In genomic region chr1:209416009-209416408, GRCh38 we compare ENCODE assay signal across 17 cellular contexts.
DNase-seq lines count a peak whose midpoint lies in the region; ATAC-seq, FAIRE-seq and TF ChIP-seq lines count a peak whose summit lies in the region.
"Had no signal": no experiment of that assay in that cellular context is flagged by ENCODE, and none has a peak within 500 bp of the region (broad histone marks: within the 10 kb centered on the region; RNA-seq: fewer than 3 reads in every experiment).

No MANE protein-coding gene starts in this region.

- H3K36me3 Mint-ChIP-seq in progenitor cell of endocrine pancreas (ENCODE audit: insufficient read depth), result no peaks in the 10 kb centered on the region

- H3K27ac Mint-ChIP-seq in progenitor cell of endocrine pancreas, result no peak overlapping the region

- H3K36me3 ChIP-seq in HCT116 (ENCODE audit: control insufficient read depth in 1 of 2, insufficient read depth in 2 of 2, low read length in 2 of 2) (no peaks in the 10 kb centered on the region), esophagus (ENCODE audit: control insufficient read depth in 2 of 2, insufficient read depth in 2 of 2, low read length in 1 of 2) (no peaks in the 10 kb centered on the region), prostate gland (no peaks in the 10 kb centered on the region), pancreas (no peaks in the 10 kb centered on the region)
- H3K36me3 ChIP-seq: BLaER1 had no signal

- H3K27ac ChIP-seq in HCT116 (ENCODE audit: low read depth, low read length) (no peak overlapping the region), esophagus (ENCODE audit: low read depth in 2 of 2, low read length in 1 of 2) (peak overlapping the region; percentile 89), prostate gland (no peak overlapping the region), pancreas (no peak overlapping the region)
- H3K27ac ChIP-seq: BLaER1 had no signal

- H3K27me3 Mint-ChIP-seq in progenitor cell of endocrine pancreas, result peaks cover 14% of the 10 kb centered on the region

- no peaks in the 10 kb centered on the region for H3K27me3 ChIP-seq in HCT116 (ENCODE audit: insufficient read depth, low read length)
- H3K27me3 ChIP-seq in esophagus (ENCODE audit: control insufficient read depth in 1 of 2, insufficient read depth in 2 of 2, low read length in 2 of 2), result no peaks in the 10 kb centered on the region
- no peaks in the 10 kb centered on the region for H3K27me3 ChIP-seq in prostate gland (replicated peaks; ENCODE audit: insufficient read depth)
- no peaks in the 10 kb centered on the region for H3K27me3 ChIP-seq in pancreas
- H3K27me3 ChIP-seq: BLaER1 had no signal

- DNase-seq in HCT116 (ENCODE audit: low read depth, low spot score) (no peak), RCC 7860 (ENCODE audit: low spot score) (peak; percentile 98), prostate gland (ENCODE audit: low spot score) (peak; percentile 89), pancreas (no peak), progenitor cell of endocrine pancreas (ENCODE audit: low spot score, unreplicated experiment) (no peak), GM12892 (ENCODE audit: insufficient read length) (no peak), NCI-H2029 treated with DMSO at 0.1 percent for 48 hours (lab: John Stamatoyannopoulos, UW) (no peak)
- DNase-seq: activated CD4-positive, alpha-beta T cell treated with anti-CD3 and anti-CD28 coated beads, Interleukin-2, amount 50 U/mL, for 1 hour; GF-D8; hippocampal formation; midbrain; NCI-H187 treated with DMSO at 0.1 percent for 48 hours; stimulated activated CD4-positive, alpha-beta T cell treated with anti-CD3 and anti-CD28 coated beads, Interleukin-4, amount 100 ng/mL, for 1 hour; stimulated activated naive CD4-positive, alpha-beta T cell; T-helper 1 cell had no signal

- H3K9me3 ChIP-seq in HCT116 (ENCODE audit: control insufficient read depth in 1 of 2, insufficient read depth in 1 of 2, low read depth in 1 of 2, low read length in 2 of 2) (no peaks in the 10 kb centered on the region), esophagus (ENCODE audit: control insufficient read depth in 2 of 2, insufficient read depth in 1 of 2, low read depth in 1 of 2, low read length in 1 of 2) (no peaks in the 10 kb centered on the region), prostate gland (no peaks in the 10 kb centered on the region), pancreas (no peaks in the 10 kb centered on the region)
- H3K9me3 ChIP-seq: BLaER1 had no signal

- H3K9ac ChIP-seq in HCT116 (ENCODE audit: low read length), result no peak overlapping the region
- H3K9ac ChIP-seq: BLaER1 had no signal

- TF ChIP-seq POLR2A in HCT116 (IDR thresholded peaks at IDR 0.05; ENCODE audit: borderline replicate concordance, extremely low read depth, insufficient read depth, insufficient read length) (no peak), prostate gland (IDR thresholded peaks at IDR 0.05) (no peak), GM12892 (IDR thresholded peaks at IDR 0.05; ENCODE audit: low read depth, low read length) (no peak)

- CTCF ChIA-PET in HCT116 (lab: Charles Lee), result no interaction called here

- RAD21 ChIA-PET in HCT116 (lab: Charles Lee; ENCODE audit: low non-redundant PET in 1 of 2, low total read pairs in 2 of 2, uncharacterized antibody in 2 of 2, unreplicated experiment in 2 of 2), result no interaction called here

- H3K9me3 Mint-ChIP-seq in progenitor cell of endocrine pancreas (ENCODE audit: low read depth), result no peaks in the 10 kb centered on the region

- no peaks in the 10 kb centered on the region for H3K9me2 ChIP-seq in HCT116 (ENCODE audit: insufficient read depth)

- H3K4me1 ChIP-seq in HCT116 (ENCODE audit: control insufficient read depth in 1 of 2, insufficient read depth in 2 of 2, low read length in 2 of 2) (peaks cover 0 to 17% of the 10 kb centered on the region in 2 experiments; a peak in 2 of 4 replicates), esophagus (ENCODE audit: control insufficient read depth in 2 of 2, insufficient read depth in 2 of 2, low read length in 1 of 2) (peaks cover 0 to 21% of the 10 kb centered on the region in 2 donors), prostate gland (replicated peaks) (no peaks in the 10 kb centered on the region), pancreas (peaks cover 0 to 7% (median 0%) of the 10 kb centered on the region in 3 donors)
- H3K4me1 ChIP-seq: BLaER1 had no signal

- no peak for TF ChIP-seq RAD21 in HCT116 (IDR thresholded peaks at IDR 0.05; ENCODE audit: low read depth)

- 29 to 44% methylated on average over 2 of the region's 2 CpGs for WGBS in esophagus, 2 donors
- WGBS in prostate gland, result 25% methylated on average over 2 of the region's 2 CpGs
- 52 to 55% methylated on average over 2 of the region's 2 CpGs for WGBS in pancreas, 2 donors

- TF ChIP-seq CTCF in HCT116 (IDR thresholded peaks at IDR 0.05 in 2 of 3, conservative IDR thresholded peaks at IDR 0.05 in 1 of 3; ENCODE audit: borderline replicate concordance in 1 of 3, insufficient read depth in 1 of 3, low read depth in 2 of 3, low read length in 2 of 3) (no peak), prostate gland (IDR thresholded peaks at IDR 0.05) (peak in 1 of 4 experiments; percentile 12), pancreas (IDR thresholded peaks at IDR 0.05) (no peak), progenitor cell of endocrine pancreas (IDR thresholded peaks at IDR 0.05; ENCODE audit: unreplicated experiment) (no peak)

- intact Hi-C loops in HCT116 (cut with micrococcal nuclease) (no loop called here), prostate gland (cut with DNase I) (no loop called here), pancreas (cut with DNase I) (no loop called here)

- no peaks in the 10 kb centered on the region for H3K4me1 Mint-ChIP-seq in progenitor cell of endocrine pancreas (ENCODE audit: low read depth)

- POLR2A ChIA-PET in HCT116 (lab: Charles Lee), result no interaction called here

- no peak overlapping the region for H2AFZ ChIP-seq in HCT116 (ENCODE audit: low read depth, low read length, poor library complexity, severe bottlenecking)

- no TSS peak for BruUV-seq in HCT116 (replicated peaks; lab: Mats Ljungman, UMichigan)

- H4K20me1 ChIP-seq in HCT116 (ENCODE audit: insufficient read depth), result no peaks in the 10 kb centered on the region
- H4K20me1 ChIP-seq: BLaER1 had no signal

- H3K4me3 ChIP-seq in HCT116 (replicated peaks in 1 of 2; ENCODE audit: low read depth in 1 of 2, low read length in 2 of 2), result no peak overlapping the region
- no peak overlapping the region for H3K4me3 ChIP-seq in esophagus (ENCODE audit: low read depth in 1 of 2, low read length in 2 of 2)
- no peak overlapping the region for H3K4me3 ChIP-seq in prostate gland
- H3K4me3 ChIP-seq in pancreas, result no peak overlapping the region
- H3K4me3 ChIP-seq: BLaER1 had no signal

- H3K4me2 ChIP-seq in HCT116 (ENCODE audit: low read length), result peak overlapping the region; percentile 32; the same call in 1 of the 2 replicates
- H3K4me2 ChIP-seq: BLaER1 had no signal

- FAIRE-seq in RCC 7860 (lab: Jason Lieb, UNC) (peak; percentile 95), pancreas (lab: Jason Lieb, UNC) (no peak), GM12892 (lab: Jason Lieb, UNC) (no peak)

- no peaks in the 10 kb centered on the region for H3K79me2 ChIP-seq in HCT116 (ENCODE audit: insufficient read depth, low read length)

- no peak overlapping the region for H3K4me3 Mint-ChIP-seq in progenitor cell of endocrine pancreas (ENCODE audit: low read depth)

- ATAC-seq in HCT116 (peak; percentile 59; the same call in 1 of the 2 replicates), pancreas (no peak)

TF ChIP-seq in HCT116, 20 proteins besides CTCF, POLR2A, EP300 and RAD21:
- no peak for TF ChIP-seq SRF (IDR thresholded peaks at IDR 0.05; ENCODE audit: low read depth)
- no peak for TF ChIP-seq YY1 (IDR thresholded peaks at IDR 0.05; ENCODE audit: extremely low read depth, insufficient replicate concordance, low read depth, low read length)
- no peak for TF ChIP-seq TCF7L2 (IDR thresholded peaks at IDR 0.05; ENCODE audit: borderline replicate concordance, extremely low read depth, insufficient read depth, insufficient read length)
- no peak for TF ChIP-seq EGR1 (IDR thresholded peaks at IDR 0.05; ENCODE audit: low read depth)
- TF ChIP-seq EZH2 (IDR thresholded peaks at IDR 0.05), result no peak
- no peak for TF ChIP-seq CBX3 (IDR thresholded peaks at IDR 0.05; ENCODE audit: low read depth)
- no peak for TF ChIP-seq CEBPB (IDR thresholded peaks at IDR 0.05; ENCODE audit: low read depth)
- TF ChIP-seq, protein P1, sequence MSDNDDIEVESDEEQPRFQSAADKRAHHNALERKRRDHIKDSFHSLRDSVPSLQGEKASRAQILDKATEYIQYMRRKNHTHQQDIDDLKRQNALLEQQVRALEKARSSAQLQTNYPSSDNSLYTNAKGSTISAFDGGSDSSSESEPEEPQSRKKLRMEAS (IDR thresholded peaks at IDR 0.05), result no peak
- TF ChIP-seq REST (IDR thresholded peaks at IDR 0.05; ENCODE audit: low read depth), result no peak
- no peak for TF ChIP-seq JUND (IDR thresholded peaks at IDR 0.05)

Comparison
In these comparisons a context has a peak if more than half of its experiments do, and no peak if none do; other contexts are left out.
1. DNase-seq: peak in RCC 7860 (single experiment) and prostate gland (single experiment); none in HCT116 (single experiment), pancreas (0 of 6), progenitor cell of endocrine pancreas (single experiment), GM12892 (single experiment) and NCI-H2029 treated with DMSO at 0.1 percent for 48 hours (single experiment).
2. H3K27ac ChIP-seq: peak in esophagus (2 of 2); none in HCT116 (single experiment), prostate gland (0 of 2) and pancreas (0 of 4).